In genomic region chr13:49157955-49158584, GRCh38 we compare ENCODE assay signal across 5 cellular contexts.
DNase-seq lines count a peak whose midpoint lies in the region; ATAC-seq and TF ChIP-seq lines count a peak whose summit lies in the region.
"Not testable (repeated sequence)": the region's sequence is repeated elsewhere in the genome, so short reads cannot be mapped to it uniquely, and the experiment has no call there.

No MANE protein-coding gene starts in this region.

- not testable (repeated sequence) for TF ChIP-seq CTCF in WTC11 (IDR thresholded peaks at IDR 0.05); chondrocyte (IDR thresholded peaks at IDR 0.05); glutamatergic neuron (IDR thresholded peaks at IDR 0.05; ENCODE audit: partially characterized antibody, unreplicated experiment)

- not testable (repeated sequence) for H3K4me1 ChIP-seq in HUES6 (ENCODE audit: control insufficient read depth, insufficient read depth, low read length)

- H3K27ac Mint-ChIP-seq in WTC11: peak overlapping the region; percentile 63
- H3K27ac Mint-ChIP-seq in chondrocyte (ENCODE audit: unreplicated experiment); glutamatergic neuron (ENCODE audit: unreplicated experiment): not testable (repeated sequence)

- H3K9me3 Mint-ChIP-seq in WTC11: peaks cover 11% of the 10 kb centered on the region
- not testable (repeated sequence) for H3K9me3 Mint-ChIP-seq in chondrocyte (ENCODE audit: low read depth); glutamatergic neuron (ENCODE audit: unreplicated experiment)

- H3K4me1 Mint-ChIP-seq in WTC11: peaks cover 30% of the 10 kb centered on the region
- not testable (repeated sequence) for H3K4me1 Mint-ChIP-seq in chondrocyte (ENCODE audit: low read depth); glutamatergic neuron (ENCODE audit: low read depth, unreplicated experiment)

- POLR2A ChIA-PET in WTC11 (lab: Charles Lee): not testable (repeated sequence)

- H3K36me3 Mint-ChIP-seq in WTC11 (peaks cover 26% of the 10 kb centered on the region), chondrocyte (ENCODE audit: low read depth) (peaks cover 18% of the 10 kb centered on the region), glutamatergic neuron (ENCODE audit: unreplicated experiment) (peaks cover 15% of the 10 kb centered on the region)

- not testable (repeated sequence) for DNase-seq in H7
- DNase-seq in WTC11 (ENCODE audit: low spot score): peak; percentile 50
- DNase-seq in chondrocyte (ENCODE audit: low spot score): peak; percentile 49
- peak; percentile 16 for DNase-seq in glutamatergic neuron

- H3K36me3 ChIP-seq in H7 (replicated peaks; ENCODE audit: control insufficient read depth, insufficient read depth, low read length); HUES6 (ENCODE audit: control insufficient read depth, insufficient read depth, low read length): not testable (repeated sequence)

- not testable (repeated sequence) for H3K9ac ChIP-seq in HUES6 (ENCODE audit: low read length)

- not testable (repeated sequence) for H3K27me3 Mint-ChIP-seq in WTC11 (ENCODE audit: low read depth); chondrocyte (ENCODE audit: low read depth); glutamatergic neuron (ENCODE audit: unreplicated experiment)

- H3K27ac ChIP-seq in HUES6 (ENCODE audit: low read depth, low read length): not testable (repeated sequence)

- CTCF ChIA-PET in WTC11 (lab: Charles Lee): not testable (repeated sequence)

- H3K27me3 ChIP-seq in H7 (ENCODE audit: control insufficient read depth, insufficient read depth, low read length); HUES6 (ENCODE audit: control insufficient read depth, insufficient read depth, low read length): not testable (repeated sequence)

- not testable (repeated sequence) for ATAC-seq in WTC11

- H3K9me3 ChIP-seq in HUES6 (ENCODE audit: control insufficient read depth, insufficient read depth, low read depth, low read length): not testable (repeated sequence)

- H3K4me3 ChIP-seq in H7 (ENCODE audit: insufficient read depth, low read depth, low read length): peak overlapping the region; percentile 19; the same call in 1 of the 2 replicates
- peak overlapping the region; percentile 41; the same call in 1 of the 2 replicates for H3K4me3 ChIP-seq in HUES6 (ENCODE audit: low read depth, low read length)

- H3K4me3 Mint-ChIP-seq in WTC11: peak overlapping the region; percentile 72
- H3K4me3 Mint-ChIP-seq in chondrocyte (ENCODE audit: unreplicated experiment); glutamatergic neuron (ENCODE audit: unreplicated experiment): not testable (repeated sequence)
